ENCODE assay signal across 8 cellular contexts in the genomic region with DNA sequence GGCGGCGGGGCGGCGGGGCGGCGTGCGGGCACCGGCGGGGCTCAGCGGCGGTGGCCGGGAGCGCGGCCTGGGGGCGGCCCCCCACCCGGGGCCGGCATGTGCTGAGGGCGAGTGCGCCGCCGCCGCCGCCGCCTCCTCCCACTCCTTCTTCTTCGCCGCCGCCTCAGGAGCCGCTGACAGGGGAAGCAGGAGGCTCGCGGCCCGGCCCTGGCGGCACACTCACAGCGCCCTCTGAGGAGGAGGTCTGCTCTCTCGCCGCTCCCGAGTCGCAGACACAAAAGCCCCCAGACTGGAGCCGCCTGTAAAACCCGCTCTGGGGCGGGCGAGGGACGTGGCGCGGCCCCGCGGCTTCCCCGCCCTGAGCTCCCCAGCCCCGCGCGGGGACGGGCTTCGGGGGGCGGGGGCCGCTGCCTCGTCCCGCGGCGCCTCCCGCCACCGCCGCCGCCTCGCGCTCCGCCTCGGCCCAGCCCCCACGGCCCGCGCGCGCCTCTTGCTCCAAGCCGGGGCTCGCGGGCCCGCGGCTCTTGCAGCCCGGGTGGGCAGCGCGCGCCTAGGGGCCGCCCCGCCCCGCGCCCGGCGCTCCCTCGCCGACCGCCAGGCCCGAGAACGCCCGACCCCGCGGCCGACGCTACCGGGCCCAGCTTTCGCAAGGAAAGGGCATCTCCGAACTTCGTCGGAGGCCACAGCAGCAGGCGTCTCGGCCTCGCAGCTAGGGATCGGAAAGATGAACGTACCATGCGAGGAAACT. TPM values are rescaled to one million over a fixed set of nuclear protein-coding genes. Genes with fewer than 3 reads are reported as not detected.
DNase-seq lines count a peak whose midpoint lies in the region; ATAC-seq and TF ChIP-seq lines count a peak whose summit lies in the region.

A gene with protein sequence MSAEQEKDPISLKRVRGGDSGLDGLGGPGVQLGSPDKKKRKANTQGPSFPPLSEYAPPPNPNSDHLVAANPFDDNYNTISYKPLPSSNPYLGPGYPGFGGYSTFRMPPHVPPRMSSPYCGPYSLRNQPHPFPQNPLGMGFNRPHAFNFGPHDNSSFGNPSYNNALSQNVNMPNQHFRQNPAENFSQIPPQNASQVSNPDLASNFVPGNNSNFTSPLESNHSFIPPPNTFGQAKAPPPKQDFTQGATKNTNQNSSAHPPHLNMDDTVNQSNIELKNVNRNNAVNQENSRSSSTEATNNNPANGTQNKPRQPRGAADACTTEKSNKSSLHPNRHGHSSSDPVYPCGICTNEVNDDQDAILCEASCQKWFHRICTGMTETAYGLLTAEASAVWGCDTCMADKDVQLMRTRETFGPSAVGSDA (minus strand): TSS at position 276 of the 748 bp plus-strand sequence. CDS start 462 bp downstream, outside the sequence.

- H3K27ac ChIP-seq in KMS-11 = no peak within 1 kb of the TSS

- POLR2A ChIA-PET in BJ (lab: Charles Lee) = no interaction called here

- no peaks in the 10 kb centered on the region for H4K20me1 ChIP-seq in KMS-11 (ENCODE audit: insufficient read depth)

- H3K36me3 ChIP-seq in BJ (ENCODE audit: control insufficient read depth, insufficient read depth, low read length) (no peaks in the 10 kb centered on the region), KMS-11 (ENCODE audit: insufficient read depth) (no peaks in the 10 kb centered on the region)

- no peaks in the 10 kb centered on the region for H3K4me1 ChIP-seq in KMS-11 (ENCODE audit: low read depth, poor library complexity, severe bottlenecking)

- peak within 1 kb of the TSS; percentile 56; the same call in 1 of the 2 replicates for H3K9ac ChIP-seq in KMS-11

- no peaks in the 10 kb centered on the region for H3K79me2 ChIP-seq in KMS-11 (ENCODE audit: insufficient read depth, low read depth)

- H3K27me3 ChIP-seq in BJ (ENCODE audit: control insufficient read depth, insufficient read depth, low read length) (no peaks in the 10 kb centered on the region), KMS-11 (ENCODE audit: insufficient read depth, low read depth) (no peaks in the 10 kb centered on the region)

- TF ChIP-seq CTCF in BJ (IDR thresholded peaks at IDR 0.05; ENCODE audit: insufficient read depth, low read depth, low read length) (no peak), KMS-11 (conservative IDR thresholded peaks at IDR 0.05; ENCODE audit: low read depth, low read length) (no peak), choroid plexus epithelial cell (conservative IDR thresholded peaks at IDR 0.05; ENCODE audit: low read depth, low read length) (peak; percentile 12)

- no peak for DNase-seq in BJ (ENCODE audit: low read depth)
- peak; percentile 29 for DNase-seq in GM19240 (ENCODE audit: insufficient read length, low spot score)
- DNase-seq in UCSD-AML1 (lab: John Stamatoyannopoulos, UW; ENCODE audit: unreplicated experiment) = peak; percentile 31
- DNase-seq in choroid plexus epithelial cell (ENCODE audit: low read depth) = peak; percentile 61
- peak; percentile 63 for DNase-seq in kidney tubule cell (ENCODE audit: low spot score)
- peak; percentile 16 to 29 for DNase-seq in stimulated activated CD4-positive, alpha-beta T cell treated with anti-CD3 and anti-CD28 coated beads, Interleukin-1b, Interleukin-23, amount 100 ng/mL, for 4 hours (ENCODE audit: low read depth in 2 of 2)

- CTCF ChIA-PET in BJ (lab: Yijun Ruan, JAX) = interaction anchor here (0.9 to 1.1 kb wide), 2 partner anchors 17 to 50 kb away, joined by 3 read pairs; no protein-coding TSS in a partner anchor

- ATAC-seq in HG02623 (IDR thresholded peaks at IDR 0.05; ENCODE audit: unreplicated experiment) = no peak

- H3K4me3 ChIP-seq in BJ (ENCODE audit: low read depth, low read length) = peak within 1 kb of the TSS; percentile 74
- no peak within 1 kb of the TSS for H3K4me3 ChIP-seq in KMS-11 (IDR thresholded peaks at IDR 0.05; ENCODE audit: insufficient read depth, low read depth, low read length)
- H3K4me3 ChIP-seq in choroid plexus epithelial cell (ENCODE audit: low read depth, low read length) = peak within 1 kb of the TSS; percentile 71

- H3K4me2 ChIP-seq in KMS-11 = peak within 1 kb of the TSS; percentile 13; the same call in 1 of the 2 replicates

- peak within 1 kb of the TSS; percentile 47; the same call in 1 of the 2 replicates for H2AFZ ChIP-seq in KMS-11 (ENCODE audit: low read depth)

RNA-seq across cellular contexts. Expression of the gene that starts here (rescaled TPM):
- polyA plus RNA-seq in BJ (2011; rRNA removed) = 3.1 and 6.7 TPM in 2 replicates
- 2.5 and 4.4 TPM in 2 replicates for polyA minus RNA-seq in BJ (2011; rRNA and poly(A)+ RNA removed)
